Comparison of ENCODE assay signal across 36 cellular contexts in the genomic region with DNA sequence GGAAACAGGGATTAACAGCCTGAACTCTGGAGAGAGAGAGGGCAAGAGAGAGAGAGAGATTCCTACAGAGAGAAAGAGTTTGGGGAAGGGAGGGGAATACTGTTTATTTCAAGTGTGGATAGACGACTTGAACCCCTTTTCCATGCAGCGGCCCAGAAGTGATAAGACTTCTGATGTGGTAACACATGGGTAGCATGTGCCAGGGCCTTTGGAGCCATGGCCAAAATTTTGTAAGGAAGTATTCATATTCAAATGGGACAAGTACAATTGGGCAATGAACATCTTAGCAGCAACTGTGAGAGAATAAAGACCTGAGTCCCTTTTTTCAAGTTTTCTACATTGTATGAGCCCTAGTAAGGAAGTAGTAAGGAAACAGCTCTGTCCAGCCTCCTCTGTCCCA. TPM values are rescaled to one million over a fixed set of nuclear protein-coding genes. Genes with fewer than 3 reads are reported as not detected.
"Had no signal": no experiment of that assay in that cellular context is flagged by ENCODE, and none has a peak within 500 bp of the region (broad histone marks: within the 10 kb centered on the region; RNA-seq: fewer than 3 reads in every experiment).

No MANE protein-coding gene starts in this region.

- DNase-seq: activated B cell treated with CpG ODN at 0.5 μM for 24 hours; activated CD4-positive, alpha-beta memory T cell treated with anti-CD3 and anti-CD28 coated beads for 36 hours; activated CD4-positive, alpha-beta T cell treated with anti-CD3 and anti-CD28 coated beads for 4 hours; activated CD4-positive, alpha-beta T cell treated with anti-CD3 and anti-CD28 coated beads, Interleukin-2, amount 50 U/mL, for 1 hour; activated CD4-positive, CD25-positive, alpha-beta regulatory T cell treated with anti-CD3 and anti-CD28 coated beads, Interleukin-2, amount 50 U/mL, for 72 hours; activated CD8-positive, alpha-beta memory T cell treated with anti-CD3 and anti-CD28 coated beads, Interleukin-2, amount 50 U/mL, for 4 hours; activated gamma-delta T cell treated with Interleukin-2 at 50 U/mL for 16 hours; activated naive CD4-positive, alpha-beta T cell treated with anti-CD3 and anti-CD28 coated beads for 36 hours; activated T-cell treated with anti-CD3 and anti-CD28 coated beads for 4 hours; activated T-cell treated with anti-CD3 and anti-CD28 coated beads, Interleukin-2, amount 50 U/mL, for 4 hours; adrenal gland; body of pancreas; NCI-H1092 treated with DMSO at 0.1 percent for 48 hours; NCI-H146; NCI-H187; NCI-H2029 treated with DMSO at 0.1 percent for 48 hours; NCI-H2107; NCI-H2171; NCI-H510A; NCI-H526; NCI-H748 treated with DMSO at 0.1 percent for 48 hours; NK-92 treated with Interleukin-12 subunit alpha and Interleukin-12 subunit beta, amount 100 ng/mL, for 24 hours; Peyer's patch; RPMI8226; SW 1271; T-helper 1 cell; T-helper 2 cell; T-helper 9 cell had no signal

- H3K27me3 Mint-ChIP-seq: activated B cell treated with CpG ODN at 0.5 μM for 24 hours; activated CD4-positive, alpha-beta memory T cell treated with anti-CD3 and anti-CD28 coated beads for 36 hours had no signal

- H3K4me1 ChIP-seq: adrenal gland, body of pancreas, Peyer's patch had no signal

- H3K4me1 Mint-ChIP-seq: activated B cell treated with CpG ODN at 0.5 μM for 24 hours had no signal

- H3K4me3 Mint-ChIP-seq: activated B cell treated with CpG ODN at 0.5 μM for 24 hours; activated CD4-positive, alpha-beta memory T cell treated with anti-CD3 and anti-CD28 coated beads for 36 hours; activated naive CD4-positive, alpha-beta T cell treated with anti-CD3 and anti-CD28 coated beads for 36 hours; activated T-cell treated with anti-CD3 and anti-CD28 coated beads, Interleukin-2, amount 50 U/mL, for 4 hours; activated T-helper 1 cell treated with anti-CD3 and anti-CD28 coated beads, Interleukin-12 subunit alpha, Interleukin-12 subunit beta, Interleukin-2, Interleukin-4 antibody, amounts not matched to agents 30 ng/mL and 10 ng/mL and 1 ng/mL, durations not matched to agents 14 hours and 24 hours and 36 hours had no signal

- H3K27me3 ChIP-seq: adrenal gland, body of pancreas, Peyer's patch had no signal

- H3K4me3 ChIP-seq: adrenal gland, body of pancreas, K562, Peyer's patch had no signal

- H3K27ac Mint-ChIP-seq: activated B cell treated with CpG ODN at 0.5 μM for 24 hours; activated CD4-positive, alpha-beta memory T cell treated with anti-CD3 and anti-CD28 coated beads for 36 hours; activated naive CD4-positive, alpha-beta T cell treated with anti-CD3 and anti-CD28 coated beads for 36 hours; activated naive CD4-positive, alpha-beta T cell treated with anti-CD3 and anti-CD28 coated beads, Interleukin-2, amount 50 U/mL, for 72 hours; activated T-helper 1 cell treated with anti-CD3 and anti-CD28 coated beads, Interleukin-12 subunit alpha, Interleukin-12 subunit beta, Interleukin-2, Interleukin-4 antibody, amounts not matched to agents 30 ng/mL and 10 ng/mL and 1 ng/mL, durations not matched to agents 14 hours and 24 hours and 36 hours had no signal

- ATAC-seq: activated naive CD4-positive, alpha-beta T cell treated with anti-CD3 and anti-CD28 coated beads, Interleukin-2, amount 50 U/mL, for 72 hours; activated T-cell treated with anti-CD3 and anti-CD28 coated beads, Interleukin-2, amount 50 U/mL, for 4 hours; body of pancreas; K562 had no signal

- H3K36me3 ChIP-seq: adrenal gland, Peyer's patch had no signal

- H3K27ac ChIP-seq: adrenal gland, body of pancreas, Peyer's patch, VCaP had no signal

RNA-seq across cellular contexts. Expression of gene CCDC196, which starts 42.4 kb away (rescaled TPM):
- total RNA-seq: activated B cell treated with CpG ODN at 0.5 μM for 24 hours; activated CD4-positive, alpha-beta memory T cell treated with anti-CD3 and anti-CD28 coated beads for 36 hours; activated naive CD4-positive, alpha-beta T cell treated with anti-CD3 and anti-CD28 coated beads for 36 hours; activated naive CD4-positive, alpha-beta T cell treated with anti-CD3 and anti-CD28 coated beads, Interleukin-2, amount 50 U/mL, for 72 hours; activated T-cell treated with anti-CD3 and anti-CD28 coated beads, Interleukin-2, amount 50 U/mL, for 4 hours; activated T-helper 1 cell treated with anti-CD3 and anti-CD28 coated beads, Interleukin-12 subunit alpha, Interleukin-12 subunit beta, Interleukin-2, Interleukin-4 antibody, amounts not matched to agents 30 ng/mL and 10 ng/mL and 1 ng/mL, durations not matched to agents 14 hours and 24 hours and 36 hours; adrenal gland; astrocyte; bronchial epithelial cell; K562; M059J; PC-3; Peyer's patch had no signal
- polyA plus RNA-seq: adrenal gland, K562 had no signal
